14 cellular contexts compared by ENCODE assay signal in genomic region chr1:72845342-72845741, GRCh38.
DNase-seq lines count a peak whose midpoint lies in the region; ATAC-seq, FAIRE-seq and TF ChIP-seq lines count a peak whose summit lies in the region.
"Had no signal": no experiment of that assay in that cellular context is flagged by ENCODE, and none has a peak within 500 bp of the region (broad histone marks: within the 10 kb centered on the region; RNA-seq: fewer than 3 reads in every experiment).

No MANE protein-coding gene starts in this region.

- intact Hi-C loops in HepG2 (cut with micrococcal nuclease; ENCODE audit: unreplicated experiment) (loop anchor here (10.0 kb wide), 1 partner anchor 661 kb away; no protein-coding TSS in a partner anchor), right lobe of liver (cut with DNase I) (no loop called here), PC-3 (cut with micrococcal nuclease) (loop anchor here (2.0 to 10.0 kb wide), 2 partner anchors 223 to 661 kb away; no protein-coding TSS in a partner anchor)

- no peak overlapping the region for H3K4me2 ChIP-seq in HepG2 (ENCODE audit: low read depth, low read length)
- H3K4me2 ChIP-seq in PC-3 (ENCODE audit: low read length) = no peak overlapping the region

- H3K27ac ChIP-seq in HepG2 (ENCODE audit: extremely low read length, insufficient read depth, low read length) (no peak overlapping the region), right lobe of liver (no peak overlapping the region), PC-3 (ENCODE audit: low read length) (no peak overlapping the region)
- H3K27ac ChIP-seq: heart right ventricle, thyroid gland had no signal

- H3K27me3 ChIP-seq in HepG2 (ENCODE audit: control insufficient read depth in 1 of 2, insufficient read depth in 2 of 2, low read length in 2 of 2) (no peaks in the 10 kb centered on the region), right lobe of liver (no peaks in the 10 kb centered on the region), PC-3 (ENCODE audit: low read length) (no peaks in the 10 kb centered on the region)
- H3K27me3 ChIP-seq: heart right ventricle, thyroid gland had no signal

- no peaks in the 10 kb centered on the region for H4K20me1 ChIP-seq in HepG2 (ENCODE audit: insufficient read depth, low read length)
- H4K20me1 ChIP-seq in PC-3 (ENCODE audit: low read length) = no peaks in the 10 kb centered on the region

- FAIRE-seq in HepG2 (lab: Jason Lieb, UNC) (no peak), urothelium cell line (lab: Jason Lieb, UNC) (no peak)

- TF ChIP-seq RAD21 in HepG2 (CRISPR knock-in tag; IDR thresholded peaks at IDR 0.05) = no peak

- POLR2A ChIA-PET in HepG2 (lab: Yijun Ruan, JAX) = no interaction called here
- POLR2A ChIA-PET in PC-3 (lab: Charles Lee; ENCODE audit: unreplicated experiment) = no interaction called here

- WGBS in HepG2 (ENCODE audit: low lambda C conversion rate) = 0% methylated on average over 3 of the region's 3 CpGs
- WGBS in right lobe of liver (ENCODE audit: insufficient coverage, low coverage, low lambda C conversion rate, missing lambda C conversion rate) = 33% methylated on average over 3 of the region's 3 CpGs

- H3K9me3 ChIP-seq in HepG2 (ENCODE audit: low read length) = peaks cover 81% of the 10 kb centered on the region
- no peaks in the 10 kb centered on the region for H3K9me3 ChIP-seq in right lobe of liver
- H3K9me3 ChIP-seq in PC-3 (ENCODE audit: low read length) = no peaks in the 10 kb centered on the region
- H3K9me3 ChIP-seq: heart right ventricle, thyroid gland had no signal

- H2AFZ ChIP-seq in HepG2 (ENCODE audit: low read length) (no peak overlapping the region), PC-3 (ENCODE audit: low read length) (no peak overlapping the region)

- no peaks in the 10 kb centered on the region for H3K9me2 ChIP-seq in PC-3 (replicated peaks; ENCODE audit: low read length)

- H3K9ac ChIP-seq in HepG2 (ENCODE audit: insufficient read depth, low read depth, low read length) (no peak overlapping the region), PC-3 (ENCODE audit: low read length) (no peak overlapping the region)

- H3K4me1 ChIP-seq in HepG2 (ENCODE audit: insufficient read depth, low read length) (no peaks in the 10 kb centered on the region), right lobe of liver (no peaks in the 10 kb centered on the region), PC-3 (ENCODE audit: insufficient read depth, low read length) (no peaks in the 10 kb centered on the region)
- H3K4me1 ChIP-seq: heart right ventricle, thyroid gland had no signal

- CTCF ChIA-PET in HepG2 (lab: Yijun Ruan, JAX; ENCODE audit: low intra/inter-chr PET ratio, low total read pairs) = no interaction called here
- CTCF ChIA-PET in PC-3 (lab: Charles Lee) = no interaction called here

- H3K36me3 ChIP-seq in HepG2 (replicated peaks in 1 of 2; ENCODE audit: control insufficient read depth in 1 of 2, insufficient read depth in 2 of 2, low read length in 2 of 2) = no peaks in the 10 kb centered on the region
- no peaks in the 10 kb centered on the region for H3K36me3 ChIP-seq in right lobe of liver
- no peaks in the 10 kb centered on the region for H3K36me3 ChIP-seq in PC-3 (ENCODE audit: low read depth, low read length)
- H3K36me3 ChIP-seq: heart right ventricle, thyroid gland had no signal

- peak; percentile 0 for DNase-seq in HepG2 (ENCODE audit: low spot score)
- no peak for DNase-seq in right lobe of liver
- peak; percentile 60 for DNase-seq in PC-3
- peak; percentile 0 for DNase-seq in fibroblast of villous mesenchyme (ENCODE audit: low read depth)
- DNase-seq in urothelium cell line (ENCODE audit: low spot score) = peak; percentile 9
- no peak for DNase-seq in NCI-H1694 (lab: John Stamatoyannopoulos, UW)
- DNase-seq in activated gamma-delta T cell treated with Interleukin-2 at 50 U/mL for 16 hours = no peak
- no peak for DNase-seq in OCI-M2 (lab: John Stamatoyannopoulos, UW; ENCODE audit: unreplicated experiment)
- DNase-seq: CD4-positive, alpha-beta memory T cell; central memory CD4-positive, alpha-beta T cell; heart right ventricle; stimulated activated CD4-positive, alpha-beta T cell treated with anti-CD3 and anti-CD28 coated beads, Interleukin-4, amount 100 ng/mL, for 1 hour; thyroid gland had no signal

- no TSS peak for BruUV-seq in HepG2 (replicated peaks; lab: Mats Ljungman, UMichigan)
- BruUV-seq in PC-3 (replicated peaks; lab: Mats Ljungman, UMichigan) = no TSS peak

- TF ChIP-seq CTCF in HepG2 (CRISPR knock-in tag; IDR thresholded peaks at IDR 0.05) (peak; percentile 24; the same call in 1 of the 2 replicates), right lobe of liver (IDR thresholded peaks at IDR 0.05) (no peak), PC-3 (conservative IDR thresholded peaks at IDR 0.05; ENCODE audit: low read depth, low read length) (peak; percentile 68), fibroblast of villous mesenchyme (IDR thresholded peaks at IDR 0.05; ENCODE audit: insufficient read depth, low read depth, low read length) (peak; percentile 7)

- TF ChIP-seq POLR2A in HepG2 (IDR thresholded peaks at IDR 0.05; ENCODE audit: insufficient read depth in 1 of 2, low read depth in 2 of 2, low read length in 2 of 2) (no peak), right lobe of liver (IDR thresholded peaks at IDR 0.05) (no peak)

- TF ChIP-seq EP300 in HepG2 (IDR thresholded peaks at IDR 0.05; ENCODE audit: low read depth in 2 of 2, low read length in 2 of 2) = no peak
- no peak for TF ChIP-seq EP300 in HepG2 (CRISPR knock-in tag; IDR thresholded peaks at IDR 0.05; ENCODE audit: borderline replicate concordance)

- H3K4me3 ChIP-seq in HepG2 (replicated peaks in 1 of 3; ENCODE audit: insufficient read depth in 1 of 3, low read depth in 2 of 3, low read length in 3 of 3) (no peak overlapping the region), right lobe of liver (no peak overlapping the region), PC-3 (ENCODE audit: low read length) (no peak overlapping the region), fibroblast of villous mesenchyme (ENCODE audit: low read depth, low read length) (no peak overlapping the region)
- H3K4me3 ChIP-seq: heart right ventricle, thyroid gland had no signal

- ATAC-seq in HepG2 (peak; percentile 56; the same call in 1 of the 3 replicates), right lobe of liver (no peak), PC-3 (peak; percentile 85)
- ATAC-seq: HCT116, heart right ventricle had no signal

- in situ Hi-C loops in HepG2 (cut with HindIII; ENCODE audit: extremely low pct_ligation_motif_present, low pct_unique_long_range_greater_than_20kb) = no loop called here

- no peaks in the 10 kb centered on the region for H3K79me2 ChIP-seq in HepG2 (ENCODE audit: insufficient read depth, low read length)
- H3K79me2 ChIP-seq in PC-3 (ENCODE audit: low read length) = no peaks in the 10 kb centered on the region

- no peaks in the 10 kb centered on the region for H3F3A ChIP-seq in PC-3 (ENCODE audit: low read length, unreplicated experiment)

TF ChIP-seq in HepG2, 621 proteins besides CTCF, POLR2A, EP300 and RAD21:
- TF ChIP-seq ZNF33A (CRISPR knock-in tag; IDR thresholded peaks at IDR 0.05; ENCODE audit: borderline replicate concordance) (no peak), SMC3 (IDR thresholded peaks at IDR 0.05; ENCODE audit: low read length) (peak; percentile 52), NBN (conservative IDR thresholded peaks at IDR 0.05) (no peak), STAG1 (CRISPR knock-in tag; IDR thresholded peaks at IDR 0.05) (peak; percentile 54)

Comparison
In these comparisons a context has a peak if more than half of its experiments do, and no peak if none do; other contexts are left out.
1. ATAC-seq: peak in HepG2 (single experiment) and PC-3 (single experiment); none in right lobe of liver (0 of 4).
2. DNase-seq: peak in HepG2 (single experiment), PC-3 (single experiment), fibroblast of villous mesenchyme (single experiment) and urothelium cell line (single experiment); none in right lobe of liver (0 of 3), NCI-H1694 (single experiment), activated gamma-delta T cell treated with Interleukin-2 at 50 U/mL for 16 hours (single experiment) and OCI-M2 (single experiment).
3. CTCF ChIP-seq: peak in HepG2 (single experiment), PC-3 (single experiment) and fibroblast of villous mesenchyme (single experiment); none in right lobe of liver (0 of 4).
4. intact Hi-C loops: an anchor here in HepG2 (10.0 kb wide) and PC-3 (2.0 to 10.0 kb wide); none called in right lobe of liver.